ENCODE assay signal across 8 cellular contexts in the genomic region with DNA sequence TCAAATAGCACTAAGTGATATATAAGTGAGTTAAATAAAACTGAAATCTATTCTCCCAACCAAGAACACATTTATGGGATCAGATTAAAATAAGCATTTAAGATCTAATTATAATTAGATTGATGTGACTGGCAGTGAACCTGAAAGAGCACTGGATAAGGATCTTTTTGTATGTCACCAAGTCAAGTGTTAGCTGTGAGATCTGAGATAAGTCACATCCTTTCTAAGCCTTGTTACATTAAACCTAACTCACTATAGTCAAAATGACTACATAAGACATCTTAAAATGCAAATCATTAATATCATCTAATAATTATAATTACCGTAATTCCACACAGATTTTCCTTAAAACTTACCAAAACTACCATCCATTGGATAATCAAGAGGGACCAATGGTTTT. TPM values are rescaled to one million over a fixed set of nuclear protein-coding genes. Genes with fewer than 3 reads are reported as not detected.
DNase-seq lines count a peak whose midpoint lies in the region; ATAC-seq and TF ChIP-seq lines count a peak whose summit lies in the region.

No MANE protein-coding gene starts in this region.

- peak overlapping the region; percentile 85 for H3K4me3 ChIP-seq in BJ (ENCODE audit: low read depth, low read length)
- H3K4me3 ChIP-seq in HFF-Myc (replicated peaks; ENCODE audit: low read depth, low read length), result peak overlapping the region; percentile 92
- H3K4me3 ChIP-seq in iPS-20b (ENCODE audit: low read length), result peak overlapping the region; percentile 98

- peak overlapping the region; percentile 94; the same call in 1 of the 2 replicates for H3K9ac ChIP-seq in iPS-20b (ENCODE audit: low read depth, low read length)

- H3K36me3 ChIP-seq in BJ (ENCODE audit: control insufficient read depth, insufficient read depth, low read length), result peaks cover 1% of the 10 kb centered on the region; the same call in 1 of the 2 replicates
- H3K36me3 ChIP-seq in iPS-20b (ENCODE audit: insufficient read depth, low read depth, low read length), result peaks cover 57% of the 10 kb centered on the region

- H3K27me3 ChIP-seq in BJ (ENCODE audit: control insufficient read depth, insufficient read depth, low read length), result no peaks in the 10 kb centered on the region
- H3K27me3 ChIP-seq in iPS-20b (ENCODE audit: insufficient read depth, low read length), result no peaks in the 10 kb centered on the region

- peak overlapping the region; percentile 92 for H3K4me3 Mint-ChIP-seq in activated T-helper 17 cell treated with anti-CD3 and anti-CD28 coated beads, Interleukin-2, amount 50 U/mL, for 72 hours

- POLR2A ChIA-PET in BJ (lab: Charles Lee), result no interaction called here

- H3K27ac Mint-ChIP-seq in activated T-helper 17 cell treated with anti-CD3 and anti-CD28 coated beads, Interleukin-2, amount 50 U/mL, for 72 hours, result no peak overlapping the region

- CTCF ChIA-PET in BJ (lab: Yijun Ruan, JAX), result no interaction called here

- ATAC-seq in activated T-helper 17 cell treated with anti-CD3 and anti-CD28 coated beads, Interleukin-2, amount 50 U/mL, for 72 hours (replicated peaks), result no peak
- ATAC-seq in esophagus mucosa (no peak), GM19328 (IDR thresholded peaks at IDR 0.05; ENCODE audit: unreplicated experiment) (no peak), HG02610 (IDR thresholded peaks at IDR 0.05; ENCODE audit: unreplicated experiment) (no peak)

- H3K27ac ChIP-seq in iPS-20b (ENCODE audit: low read length), result no peak overlapping the region

- peaks cover 16% of the 10 kb centered on the region for H3K4me1 Mint-ChIP-seq in activated T-helper 17 cell treated with anti-CD3 and anti-CD28 coated beads, Interleukin-2, amount 50 U/mL, for 72 hours

- no peaks in the 10 kb centered on the region for H3K9me3 Mint-ChIP-seq in activated T-helper 17 cell treated with anti-CD3 and anti-CD28 coated beads, Interleukin-2, amount 50 U/mL, for 72 hours

- peaks cover 69% of the 10 kb centered on the region for H3K36me3 Mint-ChIP-seq in activated T-helper 17 cell treated with anti-CD3 and anti-CD28 coated beads, Interleukin-2, amount 50 U/mL, for 72 hours (ENCODE audit: low read depth)

- no peaks in the 10 kb centered on the region for H3K27me3 Mint-ChIP-seq in activated T-helper 17 cell treated with anti-CD3 and anti-CD28 coated beads, Interleukin-2, amount 50 U/mL, for 72 hours

- peaks cover 7% of the 10 kb centered on the region; the same call in 1 of the 2 replicates for H3K4me1 ChIP-seq in iPS-20b (ENCODE audit: insufficient read depth, low read length)

- no peak for DNase-seq in BJ (ENCODE audit: low read depth)
- no peak for DNase-seq in HFF-Myc (ENCODE audit: extremely low read depth, low read depth)
- DNase-seq in midbrain (lab: John Stamatoyannopoulos, UW), result no peak

- H3K9me3 ChIP-seq in iPS-20b (ENCODE audit: insufficient read depth, low read depth, low read length), result no peaks in the 10 kb centered on the region

- TF ChIP-seq CTCF in BJ (IDR thresholded peaks at IDR 0.05; ENCODE audit: insufficient read depth, low read depth, low read length) (no peak), HFF-Myc (IDR thresholded peaks at IDR 0.05; ENCODE audit: low read depth, low read length, missing control alignments) (no peak)

RNA-seq across cellular contexts. Expression of gene CCNA2, which starts 1.6 kb away (rescaled TPM):
- 26.8 and 39.7 TPM in 2 replicates for polyA plus RNA-seq in BJ (2011; rRNA removed)
- polyA minus RNA-seq in BJ (2011; rRNA and poly(A)+ RNA removed), result 10.0 and 13.3 TPM in 2 replicates
- 10 to 100 TPM; 59.5 to 86.2 TPM for total RNA-seq in activated T-helper 17 cell treated with anti-CD3 and anti-CD28 coated beads, Interleukin-2, amount 50 U/mL, for 72 hours
- total RNA-seq in esophagus mucosa, result 22.1 TPM

RNA-seq across cellular contexts. Expression of gene EXOSC9, which starts 20.9 kb away (rescaled TPM):
- polyA plus RNA-seq in BJ (2011; rRNA removed), result 14.3 and 21.8 TPM in 2 replicates
- 17.0 and 17.2 TPM in 2 replicates for polyA minus RNA-seq in BJ (2011; rRNA and poly(A)+ RNA removed)
- total RNA-seq in activated T-helper 17 cell treated with anti-CD3 and anti-CD28 coated beads, Interleukin-2, amount 50 U/mL, for 72 hours, result 10 to 100 TPM; 52.1 to 65.9 TPM
- 12.8 TPM for total RNA-seq in esophagus mucosa

RNA-seq across cellular contexts. Expression of gene BBS7, which starts 48.2 kb away (rescaled TPM):
- polyA plus RNA-seq in BJ (2011; rRNA removed), result 15.0 and 19.6 TPM in 2 replicates
- polyA minus RNA-seq in BJ (2011; rRNA and poly(A)+ RNA removed), result 5.7 and 7.8 TPM in 2 replicates
- 10 to 100 TPM; 12.1 to 17.8 TPM for total RNA-seq in activated T-helper 17 cell treated with anti-CD3 and anti-CD28 coated beads, Interleukin-2, amount 50 U/mL, for 72 hours
- 8.6 TPM for total RNA-seq in esophagus mucosa

RNA-seq across cellular contexts. Expression of gene SMIM43, which starts 57.1 kb away (rescaled TPM):
- polyA plus RNA-seq in BJ (2011; rRNA removed), result 0.27 and 0.47 TPM in 2 replicates
- polyA minus RNA-seq in BJ (2011; rRNA and poly(A)+ RNA removed), result 0.10 and 0.28 TPM in 2 replicates
- total RNA-seq in activated T-helper 17 cell treated with anti-CD3 and anti-CD28 coated beads, Interleukin-2, amount 50 U/mL, for 72 hours, result under 1 TPM in 1 of 2 donors, not detected in 1; 0.15 TPM
- not detected for total RNA-seq in esophagus mucosa
